ENCODE assay signal across 8 cellular contexts in the genomic region with DNA sequence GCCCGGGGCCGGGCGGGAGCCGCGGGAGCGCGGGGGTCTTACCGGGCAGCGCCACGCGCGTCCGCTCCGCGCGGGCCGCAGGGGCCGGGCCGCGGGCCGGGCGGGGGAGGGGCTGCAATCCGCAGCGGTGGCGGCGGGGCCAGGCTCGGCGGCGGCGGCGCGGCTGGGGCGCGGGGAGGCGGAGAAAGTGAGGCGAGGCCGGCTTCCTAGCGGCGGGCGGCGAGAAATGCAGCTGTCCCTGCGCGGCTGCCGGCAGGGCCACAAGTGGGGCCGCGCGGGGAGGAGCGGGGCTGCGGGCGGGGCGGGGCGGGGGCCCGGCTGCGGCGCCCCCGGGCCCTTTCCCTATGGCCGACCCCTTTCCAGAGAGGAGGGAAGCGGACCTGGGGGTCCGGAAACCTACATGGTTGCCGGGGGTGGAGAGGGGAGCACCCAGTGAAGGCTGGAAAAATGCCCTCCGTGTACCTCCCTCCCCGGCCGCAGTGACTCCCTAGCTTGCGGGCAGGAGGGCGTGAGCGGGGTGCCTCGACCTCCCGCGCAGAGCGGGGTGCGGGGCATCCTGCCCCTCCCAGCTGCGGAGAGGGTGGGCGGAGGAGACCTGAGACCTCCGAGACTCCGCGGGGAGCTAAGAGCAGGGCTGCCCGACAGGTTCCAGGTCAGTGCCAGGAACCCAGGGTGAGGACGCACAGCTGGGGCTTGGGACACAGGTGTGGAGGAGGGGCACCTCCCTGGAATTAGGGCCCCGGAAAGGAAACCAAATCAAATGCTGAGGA. TPM values are rescaled to one million over a fixed set of nuclear protein-coding genes. Genes with fewer than 3 reads are reported as not detected.
A peak's percentile ranks its signal among the peaks of the same experiment; 100 is the strongest.
DNase-seq lines count a peak whose midpoint lies in the region; ATAC-seq and TF ChIP-seq lines count a peak whose summit lies in the region.

A gene with protein sequence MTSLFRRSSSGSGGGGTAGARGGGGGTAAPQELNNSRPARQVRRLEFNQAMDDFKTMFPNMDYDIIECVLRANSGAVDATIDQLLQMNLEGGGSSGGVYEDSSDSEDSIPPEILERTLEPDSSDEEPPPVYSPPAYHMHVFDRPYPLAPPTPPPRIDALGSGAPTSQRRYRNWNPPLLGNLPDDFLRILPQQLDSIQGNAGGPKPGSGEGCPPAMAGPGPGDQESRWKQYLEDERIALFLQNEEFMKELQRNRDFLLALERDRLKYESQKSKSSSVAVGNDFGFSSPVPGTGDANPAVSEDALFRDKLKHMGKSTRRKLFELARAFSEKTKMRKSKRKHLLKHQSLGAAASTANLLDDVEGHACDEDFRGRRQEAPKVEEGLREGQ (minus strand): TSS at position 230 of the 770 bp plus-strand sequence. CDS start 69,848 bp downstream, outside the sequence.

- in situ Hi-C loops in G401 (cut with HindIII; ENCODE audit: low sequenced_read_pairs), result no loop called here

- peaks cover 27% of the 10 kb centered on the region for H3K79me2 ChIP-seq in neural cell (replicated peaks; ENCODE audit: insufficient read depth, low read length)

- DNase-seq in G401 (ENCODE audit: low spot score) (peak; percentile 53), Peyer's patch (peak; percentile 49 to 87 (median 83)), activated gamma-delta T cell (lab: John Stamatoyannopoulos, UW) (peak; percentile 42), foreskin fibroblast (peak; percentile 59 to 90)

- H3K4me1 ChIP-seq in Peyer's patch (peaks cover 0 to 59% (median 21%) of the 10 kb centered on the region in 4 donors), stomach smooth muscle (ENCODE audit: control insufficient read depth, insufficient read depth, low read length) (peaks cover 44% of the 10 kb centered on the region)

- H3K4me3 ChIP-seq in Peyer's patch (peak within 1 kb of the TSS; percentile 44 to 90 (median 64)), foreskin fibroblast (ENCODE audit: low read depth in 1 of 2, low read length in 2 of 2) (peak within 1 kb of the TSS; percentile 69 to 75), neural cell (ENCODE audit: low read length) (peak within 1 kb of the TSS; percentile 89), stomach smooth muscle (ENCODE audit: low read length in 2 of 2) (peak within 1 kb of the TSS; percentile 80 to 84)

- H3F3A ChIP-seq in neural cell (ENCODE audit: insufficient read depth, low read length, poor library complexity, severe bottlenecking), result no peaks in the 10 kb centered on the region

- TF ChIP-seq RAD21 in neural cell (conservative IDR thresholded peaks at IDR 0.05), result peak; percentile 9

- TF ChIP-seq CTCF in Peyer's patch (IDR thresholded peaks at IDR 0.05) (peak in 4 of 6 experiments; percentile 27 to 56 (median 49)), foreskin fibroblast (IDR thresholded peaks at IDR 0.05; ENCODE audit: low read depth, low read length) (peak; percentile 1), neural cell (IDR thresholded peaks at IDR 0.05; ENCODE audit: poor library complexity, severe bottlenecking) (no peak)

- H3K36me3 ChIP-seq in Peyer's patch (no peaks in the 10 kb centered on the region), neural cell (ENCODE audit: insufficient read depth, low read length) (no peaks in the 10 kb centered on the region), stomach smooth muscle (ENCODE audit: control insufficient read depth in 2 of 2, insufficient read depth in 2 of 2, low read length in 2 of 2) (no peaks in the 10 kb centered on the region)

- no peaks in the 10 kb centered on the region for H4K20me1 ChIP-seq in neural cell (ENCODE audit: insufficient read depth)

- H3K9me2 ChIP-seq in neural cell (ENCODE audit: insufficient read depth, low read length), result no peaks in the 10 kb centered on the region

- TF ChIP-seq POLR2A in Peyer's patch (IDR thresholded peaks at IDR 0.05), result no peak

- TF ChIP-seq EP300 in neural cell (conservative IDR thresholded peaks at IDR 0.05; ENCODE audit: poor library complexity, severe bottlenecking), result no peak

- peak within 1 kb of the TSS; percentile 83 for H2AFZ ChIP-seq in neural cell (ENCODE audit: low read depth, low read length)

- no peaks in the 10 kb centered on the region for H3K9me3 ChIP-seq in Peyer's patch
- no peaks in the 10 kb centered on the region for H3K9me3 ChIP-seq in neural cell (ENCODE audit: low read length)
- no peaks in the 10 kb centered on the region for H3K9me3 ChIP-seq in stomach smooth muscle (ENCODE audit: control insufficient read depth in 2 of 2, low read length in 2 of 2)

- peak within 1 kb of the TSS; percentile 77 to 96 (median 85) for H3K27ac ChIP-seq in Peyer's patch
- peak within 1 kb of the TSS; percentile 42 for H3K27ac ChIP-seq in neural cell (ENCODE audit: low read length)
- peak within 1 kb of the TSS; percentile 93 for H3K27ac ChIP-seq in stomach smooth muscle (ENCODE audit: low read length)

- ATAC-seq in HG03095 (IDR thresholded peaks at IDR 0.05; ENCODE audit: unreplicated experiment) (peak; percentile 58), GM18873 (IDR thresholded peaks at IDR 0.05; ENCODE audit: low FRiP score, unreplicated experiment) (no peak)

- H3K27me3 ChIP-seq in Peyer's patch (no peaks in the 10 kb centered on the region), neural cell (ENCODE audit: insufficient read depth, low read depth, low read length) (no peaks in the 10 kb centered on the region), stomach smooth muscle (ENCODE audit: control insufficient read depth in 1 of 2, insufficient read depth in 2 of 2, low read length in 2 of 2) (no peaks in the 10 kb centered on the region)

- peak within 1 kb of the TSS; percentile 88 for H3K4me2 ChIP-seq in neural cell (ENCODE audit: low read length)

- H3K9ac ChIP-seq in neural cell (ENCODE audit: low read length), result peak within 1 kb of the TSS; percentile 77
- H3K9ac ChIP-seq in stomach smooth muscle (ENCODE audit: low read length in 2 of 2), result peak within 1 kb of the TSS; percentile 84 to 87

TF ChIP-seq in neural cell, 6 proteins besides CTCF, POLR2A, EP300 and RAD21:
- peak; percentile 53 for TF ChIP-seq POLR2AphosphoS5 (IDR thresholded peaks at IDR 0.05)
- peak; percentile 13 for TF ChIP-seq SMC3 (conservative IDR thresholded peaks at IDR 0.05; ENCODE audit: poor library complexity)
- TF ChIP-seq EZH2 (IDR thresholded peaks at IDR 0.05; ENCODE audit: borderline replicate concordance, insufficient read depth, low read length, poor library complexity, severe bottlenecking), result no peak
- TF ChIP-seq TAF1 (IDR thresholded peaks at IDR 0.05; ENCODE audit: low read depth), result no peak
- TF ChIP-seq, protein P1, sequence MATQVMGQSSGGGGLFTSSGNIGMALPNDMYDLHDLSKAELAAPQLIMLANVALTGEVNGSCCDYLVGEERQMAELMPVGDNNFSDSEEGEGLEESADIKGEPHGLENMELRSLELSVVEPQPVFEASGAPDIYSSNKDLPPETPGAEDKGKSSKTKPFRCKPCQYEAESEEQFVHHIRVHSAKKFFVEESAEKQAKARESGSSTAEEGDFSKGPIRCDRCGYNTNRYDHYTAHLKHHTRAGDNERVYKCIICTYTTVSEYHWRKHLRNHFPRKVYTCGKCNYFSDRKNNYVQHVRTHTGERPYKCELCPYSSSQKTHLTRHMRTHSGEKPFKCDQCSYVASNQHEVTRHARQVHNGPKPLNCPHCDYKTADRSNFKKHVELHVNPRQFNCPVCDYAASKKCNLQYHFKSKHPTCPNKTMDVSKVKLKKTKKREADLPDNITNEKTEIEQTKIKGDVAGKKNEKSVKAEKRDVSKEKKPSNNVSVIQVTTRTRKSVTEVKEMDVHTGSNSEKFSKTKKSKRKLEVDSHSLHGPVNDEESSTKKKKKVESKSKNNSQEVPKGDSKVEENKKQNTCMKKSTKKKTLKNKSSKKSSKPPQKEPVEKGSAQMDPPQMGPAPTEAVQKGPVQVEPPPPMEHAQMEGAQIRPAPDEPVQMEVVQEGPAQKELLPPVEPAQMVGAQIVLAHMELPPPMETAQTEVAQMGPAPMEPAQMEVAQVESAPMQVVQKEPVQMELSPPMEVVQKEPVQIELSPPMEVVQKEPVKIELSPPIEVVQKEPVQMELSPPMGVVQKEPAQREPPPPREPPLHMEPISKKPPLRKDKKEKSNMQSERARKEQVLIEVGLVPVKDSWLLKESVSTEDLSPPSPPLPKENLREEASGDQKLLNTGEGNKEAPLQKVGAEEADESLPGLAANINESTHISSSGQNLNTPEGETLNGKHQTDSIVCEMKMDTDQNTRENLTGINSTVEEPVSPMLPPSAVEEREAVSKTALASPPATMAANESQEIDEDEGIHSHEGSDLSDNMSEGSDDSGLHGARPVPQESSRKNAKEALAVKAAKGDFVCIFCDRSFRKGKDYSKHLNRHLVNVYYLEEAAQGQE (IDR thresholded peaks at IDR 0.05; ENCODE audit: borderline replicate concordance), result no peak
- TF ChIP-seq MXI1 (conservative IDR thresholded peaks at IDR 0.05; ENCODE audit: poor library complexity, severe bottlenecking), result no peak

RNA-seq across cellular contexts. Expression of the gene that starts here (rescaled TPM):
- 26.7 and 42.3 TPM in 2 replicates for total RNA-seq in G401 (2014; rRNA removed; shearing (Covaris generic))
- total RNA-seq in Peyer's patch, result 10 to 100 TPM; 10.2 to 45.4 (median 19.2) TPM
- 25.5 and 27.0 TPM in 2 replicates for polyA plus RNA-seq in neural cell
- 20.9 and 28.5 TPM in 2 replicates for polyA minus RNA-seq in neural cell

Comparison
In these comparisons a context has a peak if more than half of its experiments do, and no peak if none do; other contexts are left out.
1. H3K27ac ChIP-seq: peak in every context shown above with its lines; median percentile 93 in stomach smooth muscle; 85 in Peyer's patch; 42 in neural cell.